ENCODE assay signal across 14 cellular contexts in the genomic region with DNA sequence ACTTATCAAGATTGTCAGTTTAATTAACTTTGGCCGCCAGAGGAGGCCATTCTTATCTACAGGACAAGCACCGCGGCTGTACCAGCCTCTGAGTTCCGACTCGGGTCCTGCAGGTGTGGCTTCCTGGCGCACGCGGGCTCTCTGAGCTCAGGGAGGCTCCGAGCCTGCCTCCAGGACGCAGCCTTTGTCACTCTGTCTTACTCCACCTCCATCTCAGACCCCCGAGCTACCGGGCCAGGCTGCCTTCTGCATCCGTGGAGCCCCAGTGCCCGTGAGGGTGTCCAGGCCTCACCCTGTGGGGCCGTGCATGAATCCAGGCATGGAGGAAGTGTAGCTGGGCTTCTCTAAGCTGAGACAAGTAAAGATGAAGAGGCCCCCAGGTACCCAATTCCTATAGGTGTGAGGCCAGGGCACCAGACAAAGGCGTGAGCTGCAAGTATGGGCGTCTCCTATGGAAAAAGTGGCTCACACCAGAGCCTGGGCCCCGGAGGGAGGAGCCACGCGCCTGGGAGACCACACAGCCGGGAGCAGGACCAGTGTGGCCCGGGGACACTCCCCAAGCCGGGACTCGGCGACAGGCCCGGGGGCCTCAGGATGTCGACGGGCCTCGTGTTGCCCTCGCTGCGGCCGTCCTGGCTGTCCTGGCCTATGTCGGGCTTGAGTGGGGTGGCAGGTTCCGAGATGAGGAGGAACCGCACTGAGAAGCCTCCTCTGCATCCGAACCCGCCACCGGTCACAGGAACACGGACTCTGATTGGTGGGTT. TPM values are rescaled to one million over a fixed set of nuclear protein-coding genes. Genes with fewer than 3 reads are reported as not detected.
DNase-seq lines count a peak whose midpoint lies in the region; ATAC-seq lines count a peak whose summit lies in the region.
"Had no signal": no experiment of that assay in that cellular context is flagged by ENCODE, and none has a peak within 500 bp of the region (broad histone marks: within the 10 kb centered on the region; RNA-seq: fewer than 3 reads in every experiment).

No MANE protein-coding gene starts in this region.

- CTCF ChIA-PET in CD4-positive, alpha-beta memory T cell (lab: Charles Lee; ENCODE audit: partially characterized antibody), result interaction anchor here (1.6 to 1.7 kb wide), 2 partner anchors 26 to 33 kb away, joined by 4 to 7 read pairs; no protein-coding TSS in a partner anchor

- H3K27me3 Mint-ChIP-seq in CD4-positive, alpha-beta memory T cell, result no peaks in the 10 kb centered on the region
- H3K27me3 Mint-ChIP-seq in naive B cell, result peaks cover 0 to 20% (median 0%) of the 10 kb centered on the region in 3 donors

- H3K4me3 ChIP-seq in CD4-positive, alpha-beta memory T cell (ENCODE audit: low read length in 2 of 2), result peak overlapping the region in 1 of 2 donors; percentile 37
- H3K4me3 ChIP-seq: colonic mucosa had no signal

- peak overlapping the region; percentile 71 to 96 (median 84) for H3K27ac Mint-ChIP-seq in CD4-positive, alpha-beta memory T cell
- H3K27ac Mint-ChIP-seq in naive B cell, result peak overlapping the region in 1 of 6 donors; percentile 27

- H3K27me3 ChIP-seq in CD4-positive, alpha-beta memory T cell (ENCODE audit: insufficient read depth, low read length), result no peaks in the 10 kb centered on the region
- H3K27me3 ChIP-seq: colonic mucosa had no signal

- H3K27ac ChIP-seq in CD4-positive, alpha-beta memory T cell (ENCODE audit: low read depth, low read length), result peak overlapping the region; percentile 40
- H3K27ac ChIP-seq: colonic mucosa, HL-60 had no signal

- peak; percentile 33 to 44 for DNase-seq in activated CD4-positive, alpha-beta T cell treated with anti-CD3 and anti-CD28 coated beads, Interleukin-2, amount 50 U/mL, for 48 hours
- no peak for DNase-seq in activated CD4-positive, alpha-beta T cell treated with anti-CD3 and anti-CD28 coated beads for 48 hours
- no peak for DNase-seq in CD4-positive, alpha-beta memory T cell
- peak; percentile 46 for DNase-seq in activated T-cell treated with anti-CD3 and anti-CD28 coated beads, Interleukin-2, amount 50 U/mL, for 48 hours
- DNase-seq in naive B cell (no peak), glomerular visceral epithelial cell (ENCODE audit: extremely low spot score) (no peak), NCI-H524 (lab: John Stamatoyannopoulos, UW) (no peak)
- DNase-seq: colonic mucosa, esophagus squamous epithelium, hippocampal formation, NCI-H2029, T1000 had no signal

- H3K9me3 ChIP-seq in CD4-positive, alpha-beta memory T cell (ENCODE audit: control insufficient read depth in 1 of 2, low read length in 2 of 2), result peaks cover 0 to 4% of the 10 kb centered on the region in 2 donors
- H3K9me3 ChIP-seq: colonic mucosa had no signal

- peak overlapping the region; percentile 61 to 90 (median 80) for H3K4me3 Mint-ChIP-seq in CD4-positive, alpha-beta memory T cell
- H3K4me3 Mint-ChIP-seq in naive B cell, result peak overlapping the region in 7 of 8 donors; percentile 30 to 86 (median 56)

- intact Hi-C loops in CD4-positive, alpha-beta memory T cell (cut with micrococcal nuclease), result no loop called here

- peaks cover 49% of the 10 kb centered on the region for H3K4me1 ChIP-seq in CD4-positive, alpha-beta memory T cell (ENCODE audit: insufficient read depth, low read length)

- peaks cover 23 to 60% (median 40%) of the 10 kb centered on the region in 4 donors for H3K4me1 Mint-ChIP-seq in CD4-positive, alpha-beta memory T cell
- H3K4me1 Mint-ChIP-seq in naive B cell, result peaks cover 18 to 21% (median 20%) of the 10 kb centered on the region in 3 donors

- POLR2A ChIA-PET in CD4-positive, alpha-beta memory T cell (lab: Charles Lee; ENCODE audit: partially characterized antibody), result interaction anchor here (0.6 to 2.1 kb wide), 8 partner anchors 8 to 42 kb away, joined by 3 to 11 read pairs (median 4); no protein-coding TSS in a partner anchor

- H3K9me3 Mint-ChIP-seq in CD4-positive, alpha-beta memory T cell, result peaks cover 0 to 25% (median 12%) of the 10 kb centered on the region in 8 donors
- peaks cover 2 to 19% (median 10%) of the 10 kb centered on the region in 7 donors for H3K9me3 Mint-ChIP-seq in naive B cell

- ATAC-seq in naive B cell (ENCODE audit: low read depth in 2 of 2), result no peak
- no peak for ATAC-seq in HG02852 (IDR thresholded peaks at IDR 0.05; ENCODE audit: unreplicated experiment)

- H3K36me3 Mint-ChIP-seq in CD4-positive, alpha-beta memory T cell, result peaks cover 5 to 9% of the 10 kb centered on the region in 2 donors
- peaks cover 0 to 21% of the 10 kb centered on the region in 2 donors for H3K36me3 Mint-ChIP-seq in naive B cell

- H3K36me3 ChIP-seq in CD4-positive, alpha-beta memory T cell (ENCODE audit: insufficient read depth, low read length), result no peaks in the 10 kb centered on the region
- H3K36me3 ChIP-seq: colonic mucosa, esophagus squamous epithelium had no signal

RNA-seq across cellular contexts. Expression of a gene that starts 42.8 kb away (rescaled TPM):
- 10 to 100 TPM; 17.0 to 18.5 TPM for total RNA-seq in CD4-positive, alpha-beta memory T cell
- polyA plus RNA-seq in CD4-positive, alpha-beta memory T cell, result 10 to 100 TPM; 13.9 to 26.0 TPM
- 10 to 100 TPM; 19.1 to 26.4 (median 24.1) TPM for polyA plus RNA-seq in naive B cell (ENCODE audit: low read depth in 6 of 6)

RNA-seq across cellular contexts. Expression of a gene that starts 42.9 kb away (rescaled TPM):
- total RNA-seq in CD4-positive, alpha-beta memory T cell, result 10 to 100 TPM; 42.1 to 42.9 TPM
- polyA plus RNA-seq in CD4-positive, alpha-beta memory T cell, result 10 to 100 TPM in 1 of 2 donors, 1 to 10 TPM in 1; 4.0 to 13.0 TPM
- 10 to 100 TPM in 1 of 6 donors, 1 to 10 TPM in 4, not detected in 1; 7.1 to 14.9 (median 7.6) TPM for polyA plus RNA-seq in naive B cell (ENCODE audit: low read depth in 6 of 6)

Comparison
In these comparisons a context has a peak if more than half of its experiments do, and no peak if none do; other contexts are left out.
1. DNase-seq: peak in activated CD4-positive, alpha-beta T cell treated with anti-CD3 and anti-CD28 coated beads, Interleukin-2, amount 50 U/mL, for 48 hours (2 of 2) and activated T-cell treated with anti-CD3 and anti-CD28 coated beads, Interleukin-2, amount 50 U/mL, for 48 hours (2 of 2); none in activated CD4-positive, alpha-beta T cell treated with anti-CD3 and anti-CD28 coated beads for 48 hours (single experiment), CD4-positive, alpha-beta memory T cell (0 of 5), naive B cell (single experiment), glomerular visceral epithelial cell (single experiment) and NCI-H524 (0 of 2).